In genomic region chr10:97353945-97354344, GRCh38 we compare ENCODE assay signal across 21 cellular contexts.
"Had no signal": no experiment of that assay in that cellular context is flagged by ENCODE, and none has a peak within 500 bp of the region (broad histone marks: within the 10 kb centered on the region; RNA-seq: fewer than 3 reads in every experiment).

No MANE protein-coding gene starts in this region.

- H3K27ac ChIP-seq: brain microvascular endothelial cell, esophagus muscularis mucosa, neural progenitor cell, pancreas, thoracic aorta, uterus had no signal

- H3K27me3 ChIP-seq: brain microvascular endothelial cell, esophagus muscularis mucosa, neural progenitor cell, pancreas, stomach, uterus had no signal

- H3K4me1 ChIP-seq: neural progenitor cell, pancreas, uterus had no signal

- ATAC-seq: activated naive CD4-positive, alpha-beta T cell treated with anti-CD3 and anti-CD28 coated beads, Interleukin-2, amount 50 U/mL, for 72 hours; left colon had no signal

- H3K36me3 ChIP-seq: neural progenitor cell, thoracic aorta, uterus had no signal

- H3K4me3 ChIP-seq: esophagus muscularis mucosa, neural progenitor cell, pancreas, stomach, thoracic aorta, uterus had no signal

- DNase-seq: activated CD4-positive, alpha-beta T cell treated with anti-CD3 and anti-CD28 coated beads, Interleukin-2, amount 50 U/mL, for 1 hour; activated CD4-positive, CD25-positive, alpha-beta regulatory T cell; activated effector memory CD4-positive, alpha-beta T cell treated with anti-CD3 and anti-CD28 coated beads, Interleukin-2, amount 50 U/mL, for 16 hours; activated T-cell treated with anti-CD3 and anti-CD28 coated beads for 4 hours; amygdala; brain microvascular endothelial cell; cerebellar nuclear complex; dermis blood vessel endothelial cell; endodermal cell; foreskin fibroblast; glutamatergic neuron; left colon; mesendoderm; stomach; T-helper 1 cell; uterus had no signal

- H3K9me3 ChIP-seq: esophagus muscularis mucosa, pancreas, stomach, thoracic aorta, uterus had no signal
